ENCODE assay signal across 18 cellular contexts in the genomic region with DNA sequence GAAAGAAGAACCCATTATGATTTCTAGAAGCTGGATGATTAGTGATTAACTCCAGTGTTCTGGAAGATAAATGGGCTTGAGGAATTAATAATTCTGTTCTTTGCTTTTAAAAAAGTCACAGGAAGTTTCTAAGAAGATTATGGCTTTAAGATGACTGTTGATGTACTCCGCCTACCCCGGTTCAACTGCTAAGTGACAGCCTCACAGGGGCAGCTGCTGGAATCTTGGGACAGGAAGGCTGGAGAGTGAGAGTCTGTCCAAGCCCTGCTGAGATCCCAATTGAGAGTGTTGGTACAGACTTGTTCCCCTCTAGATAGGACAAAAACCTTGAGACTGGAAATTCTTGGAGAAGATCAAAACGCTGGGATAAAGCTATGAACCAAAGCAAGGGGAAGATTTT. TPM values are rescaled to one million over a fixed set of nuclear protein-coding genes. Genes with fewer than 3 reads are reported as not detected.
DNase-seq lines count a peak whose midpoint lies in the region; ATAC-seq and TF ChIP-seq lines count a peak whose summit lies in the region.
"Had no signal": no experiment of that assay in that cellular context is flagged by ENCODE, and none has a peak within 500 bp of the region (broad histone marks: within the 10 kb centered on the region; RNA-seq: fewer than 3 reads in every experiment).

No MANE protein-coding gene starts in this region.

- no peak for ATAC-seq in GM21360 (IDR thresholded peaks at IDR 0.05; ENCODE audit: unreplicated experiment)
- ATAC-seq: A549; CD8-positive, alpha-beta T cell had no signal

- H3K4me1 Mint-ChIP-seq in neural progenitor cell = no peaks in the 10 kb centered on the region
- H3K4me1 Mint-ChIP-seq: B cell had no signal

- DNase-seq in NCI-H82 (lab: John Stamatoyannopoulos, UW) = peak; percentile 8
- no peak for DNase-seq in NCI-H82 treated with DMSO at 0.1 percent for 48 hours (lab: John Stamatoyannopoulos, UW; ENCODE audit: unreplicated experiment)
- no peak for DNase-seq in neural progenitor cell (ENCODE audit: low spot score)
- no peak for DNase-seq in activated effector memory CD4-positive, alpha-beta T cell treated with anti-CD3 and anti-CD28 coated beads, Interleukin-2, amount 50 U/mL, for 16 hours
- DNase-seq: AML-193; Caco-2; Calu3; CD4-positive, alpha-beta T cell; CD8-positive, alpha-beta T cell; DMS79 treated with DMSO at 0.1 percent for 48 hours; GF-D8 had no signal

- H4K20me1 ChIP-seq in neural progenitor cell (ENCODE audit: low read depth) = no peaks in the 10 kb centered on the region
- H4K20me1 ChIP-seq: BLaER1 treated with 17β-estradiol and CSF1 and Interleukin-3, amounts not matched to agents 10 nM and 100 nM had no signal

- no peak overlapping the region for H3K27ac ChIP-seq in neural progenitor cell
- H3K27ac ChIP-seq: 22Rv1; A549; BLaER1 treated with 17β-estradiol and CSF1 and Interleukin-3, amounts not matched to agents 10 nM and 100 nM; C4-2B had no signal

- H3K4me1 ChIP-seq in neural progenitor cell = no peaks in the 10 kb centered on the region
- H3K4me1 ChIP-seq: A549; BLaER1 treated with 17β-estradiol and CSF1 and Interleukin-3, amounts not matched to agents 10 nM and 100 nM; Caco-2 had no signal

- no peaks in the 10 kb centered on the region for H3K27me3 Mint-ChIP-seq in neural progenitor cell (ENCODE audit: insufficient read depth, low read depth)

- no peak overlapping the region for H3K9ac ChIP-seq in neural progenitor cell
- H3K9ac ChIP-seq: BLaER1 treated with 17β-estradiol and CSF1 and Interleukin-3, amounts not matched to agents 10 nM and 100 nM had no signal

- H3K79me2 ChIP-seq in neural progenitor cell (ENCODE audit: low read depth) = no peaks in the 10 kb centered on the region

- H3K4me3 ChIP-seq in neural progenitor cell = no peak overlapping the region
- H3K4me3 ChIP-seq: A549; BLaER1 treated with 17β-estradiol and CSF1 and Interleukin-3, amounts not matched to agents 10 nM and 100 nM had no signal

- no peaks in the 10 kb centered on the region for H3K36me3 ChIP-seq in neural progenitor cell
- H3K36me3 ChIP-seq: BLaER1 treated with 17β-estradiol and CSF1 and Interleukin-3, amounts not matched to agents 10 nM and 100 nM had no signal

- no peak overlapping the region for H3K4me2 ChIP-seq in neural progenitor cell
- H3K4me2 ChIP-seq: A549; BLaER1 treated with 17β-estradiol and CSF1 and Interleukin-3, amounts not matched to agents 10 nM and 100 nM had no signal

- no peaks in the 10 kb centered on the region for H3K36me3 Mint-ChIP-seq in neural progenitor cell
- H3K36me3 Mint-ChIP-seq: CD8-positive, alpha-beta T cell had no signal

- H3K27ac Mint-ChIP-seq in neural progenitor cell = no peak overlapping the region
- H3K27ac Mint-ChIP-seq: B cell; CD4-positive, alpha-beta T cell; CD8-positive, alpha-beta T cell had no signal

- H3F3A ChIP-seq in neural progenitor cell (ENCODE audit: low read depth) = no peaks in the 10 kb centered on the region

- no peaks in the 10 kb centered on the region for H3K27me3 ChIP-seq in neural progenitor cell
- H3K27me3 ChIP-seq: BLaER1 treated with 17β-estradiol and CSF1 and Interleukin-3, amounts not matched to agents 10 nM and 100 nM had no signal

- TF ChIP-seq CTCF in neural progenitor cell (IDR thresholded peaks at IDR 0.05) = no peak

- H3K4me3 Mint-ChIP-seq in neural progenitor cell = no peak overlapping the region
- H3K4me3 Mint-ChIP-seq: B cell; CD4-positive, alpha-beta T cell; CD8-positive, alpha-beta T cell had no signal

- H3K9me3 Mint-ChIP-seq in neural progenitor cell = no peaks in the 10 kb centered on the region
- H3K9me3 Mint-ChIP-seq: CD4-positive, alpha-beta T cell had no signal

- H2AFZ ChIP-seq in neural progenitor cell (replicated peaks) = peak overlapping the region; percentile 10

- no peaks in the 10 kb centered on the region for H3K9me3 ChIP-seq in neural progenitor cell (ENCODE audit: low read depth)
- H3K9me3 ChIP-seq: A549; BLaER1 treated with 17β-estradiol and CSF1 and Interleukin-3, amounts not matched to agents 10 nM and 100 nM; Caco-2 had no signal

RNA-seq across cellular contexts. Expression of a gene that starts 37.3 kb away (rescaled TPM):
- total RNA-seq in neural progenitor cell (ENCODE audit: low replicate concordance) = 4.6 and 7.9 TPM in 2 replicates
- total RNA-seq: B cell; CD4-positive, alpha-beta T cell; CD8-positive, alpha-beta T cell had no signal

RNA-seq across cellular contexts. Expression of a gene that starts 48.6 kb away (rescaled TPM):
- 1.1 and 1.3 TPM in 2 replicates for total RNA-seq in neural progenitor cell (ENCODE audit: low replicate concordance)
- total RNA-seq: A172; B cell; Caco-2; CD4-positive, alpha-beta T cell; CD8-positive, alpha-beta T cell had no signal
